Comparison of ENCODE assay signal across 12 cellular contexts in genomic region chr15:67906382-67906781, GRCh38.
A peak's percentile ranks its signal among the peaks of the same experiment; 100 is the strongest.
DNase-seq lines count a peak whose midpoint lies in the region; ATAC-seq and TF ChIP-seq lines count a peak whose summit lies in the region.
"Had no signal": no experiment of that assay in that cellular context is flagged by ENCODE, and none has a peak within 500 bp of the region (broad histone marks: within the 10 kb centered on the region; RNA-seq: fewer than 3 reads in every experiment).

No MANE protein-coding gene starts in this region.

- H3K4me3 ChIP-seq in AG09309 (ENCODE audit: control insufficient read depth, low read depth, low read length): no peak overlapping the region
- no peak overlapping the region for H3K4me3 ChIP-seq in GM12865 (ENCODE audit: low read depth, low read length)

- DNase-seq in AG09309 (ENCODE audit: low read depth) (no peak), GM12865 (ENCODE audit: low read depth) (no peak), SK-MEL-5 (ENCODE audit: low read depth, low spot score) (peak; percentile 48), foreskin keratinocyte (no peak), NCI-H2171 (lab: John Stamatoyannopoulos, UW) (no peak), NCI-H1436 (lab: John Stamatoyannopoulos, UW) (no peak)
- DNase-seq: activated CD4-positive, CD25-positive, alpha-beta regulatory T cell treated with anti-CD3 and anti-CD28 coated beads, Interleukin-2, amount 50 U/mL, for 72 hours; left colon; MV-4-11; NCI-H446 treated with DMSO at 0.1 percent for 48 hours had no signal

- no peaks in the 10 kb centered on the region for H3K4me1 ChIP-seq in foreskin keratinocyte

- H3K27ac ChIP-seq in foreskin keratinocyte: no peak overlapping the region

- no peak for ATAC-seq in foreskin keratinocyte
- no peak for ATAC-seq in HG02588 (IDR thresholded peaks at IDR 0.05; ENCODE audit: unreplicated experiment)
- ATAC-seq in GM21825 (IDR thresholded peaks at IDR 0.05; ENCODE audit: unreplicated experiment): no peak
- ATAC-seq: left colon had no signal

- in situ Hi-C loops in SK-MEL-5 (cut with HindIII; ENCODE audit: low pct_unique_long_range_greater_than_20kb, low sequenced_read_pairs): no loop called here

- no peaks in the 10 kb centered on the region for H3K27me3 ChIP-seq in foreskin keratinocyte

- TF ChIP-seq CTCF in AG09309 (IDR thresholded peaks at IDR 0.05; ENCODE audit: control insufficient read depth, insufficient read depth, low read depth, low read length, missing control alignments) (peak; percentile 43), GM12865 (IDR thresholded peaks at IDR 0.05; ENCODE audit: insufficient read depth, low read depth, low read length, missing control alignments) (peak; percentile 7), foreskin keratinocyte (conservative IDR thresholded peaks at IDR 0.05) (peak; percentile 48)
